In genomic region chr2:233952335-233952734, GRCh38 we compare ENCODE assay signal across 27 cellular contexts. TPM values are rescaled to one million over a fixed set of nuclear protein-coding genes. Genes with fewer than 3 reads are reported as not detected.
"Had no signal": no experiment of that assay in that cellular context is flagged by ENCODE, and none has a peak within 500 bp of the region (broad histone marks: within the 10 kb centered on the region; RNA-seq: fewer than 3 reads in every experiment).

No MANE protein-coding gene starts in this region.

- H3K36me3 ChIP-seq: esophagus squamous epithelium, gastrocnemius medialis, heart right ventricle, left lung, lower lobe of right lung had no signal

- H3K4me1 Mint-ChIP-seq: endodermal cell, naive B cell had no signal

- H3K4me3 ChIP-seq: coronary artery, esophagus squamous epithelium, gastrocnemius medialis, heart right ventricle, left lung, lower lobe of right lung, mucosa of descending colon had no signal

- DNase-seq: effector CD8-positive, alpha-beta T cell; effector memory CD8-positive, alpha-beta T cell; endodermal cell; erythroblast; esophagus squamous epithelium; foreskin melanocyte; gastrocnemius medialis; glutamatergic neuron; head of caudate nucleus; heart right ventricle; hippocampal formation; left cardiac atrium; left lung; left ventricle myocardium superior; lower lobe of right lung; mesenchymal stem cell; mucosa of descending colon; naive B cell had no signal

- H3K9me3 Mint-ChIP-seq: dendritic cell treated with granulocyte-macrophage colony-stimulating factor and Interleukin-4, amounts not matched to agents 40 ng/mL and 50 ng/mL, for 4 days; effector memory CD8-positive, alpha-beta T cell; endodermal cell; mesothelial cell of epicardium had no signal

- ATAC-seq: effector memory CD8-positive, alpha-beta T cell; esophagus mucosa; gastrocnemius medialis; heart right ventricle; left cardiac atrium; left lung; left ventricle myocardium superior; lower lobe of right lung; mucosa of descending colon had no signal

- H3K27me3 ChIP-seq: gastrocnemius medialis had no signal

- H3K4me1 ChIP-seq: esophagus squamous epithelium, gastrocnemius medialis, heart right ventricle, left lung, lower lobe of right lung had no signal

- H3K4me3 Mint-ChIP-seq: dendritic cell treated with granulocyte-macrophage colony-stimulating factor and Interleukin-4, amounts not matched to agents 40 ng/mL and 50 ng/mL, for 4 days; effector memory CD8-positive, alpha-beta T cell; endodermal cell; mesothelial cell of epicardium had no signal

- H3K27ac Mint-ChIP-seq: dendritic cell treated with granulocyte-macrophage colony-stimulating factor and Interleukin-4, amounts not matched to agents 40 ng/mL and 50 ng/mL, for 4 days; effector memory CD8-positive, alpha-beta T cell; endodermal cell; mesothelial cell of epicardium; naive B cell had no signal

- H3K36me3 Mint-ChIP-seq: mesothelial cell of epicardium, naive B cell had no signal

- H3K9me3 ChIP-seq: esophagus squamous epithelium, gastrocnemius medialis, heart right ventricle, left lung, lower lobe of right lung, mucosa of descending colon had no signal

- H3K27ac ChIP-seq: coronary artery, epithelial cell of prostate, esophagus squamous epithelium, gastrocnemius medialis, heart right ventricle, left lung, lower lobe of right lung had no signal

RNA-seq across cellular contexts. Expression of gene TRPM8, which starts 35.2 kb away (rescaled TPM):
- total RNA-seq: dermis microvascular lymphatic vessel endothelial cell, endodermal cell, esophagus mucosa, esophagus squamous epithelium, gastrocnemius medialis, glomerular endothelial cell, heart right ventricle, left cardiac atrium, left lung, left ventricle myocardium superior, lower lobe of right lung, lung microvascular endothelial cell, mesenteric fat pad, mesothelial cell of epicardium, mucosa of descending colon had no signal
